8 cellular contexts compared by ENCODE assay signal in genomic region chr9:120869360-120869687, GRCh38. TPM values are rescaled to one million over a fixed set of nuclear protein-coding genes. Genes with fewer than 3 reads are reported as not detected.
A peak's percentile ranks its signal among the peaks of the same experiment; 100 is the strongest.
DNase-seq lines count a peak whose midpoint lies in the region; ATAC-seq and TF ChIP-seq lines count a peak whose summit lies in the region.

No MANE protein-coding gene starts in this region.

- peaks cover 3 to 70% (median 5%) of the 10 kb centered on the region in 3 donors for H3K36me3 Mint-ChIP-seq in CD8-positive, alpha-beta memory T cell

- TF ChIP-seq POLR2A in esophagus muscularis mucosa (IDR thresholded peaks at IDR 0.05; ENCODE audit: low read depth) (no peak), ovary (IDR thresholded peaks at IDR 0.05) (no peak)

- no peaks in the 10 kb centered on the region for H3K9me3 Mint-ChIP-seq in CD8-positive, alpha-beta memory T cell

- TF ChIP-seq EP300 in esophagus muscularis mucosa (IDR thresholded peaks at IDR 0.05) (no peak), ovary (IDR thresholded peaks at IDR 0.05) (no peak)

- H3K9me3 ChIP-seq in CD8-positive, alpha-beta memory T cell (ENCODE audit: low read length), result no peaks in the 10 kb centered on the region
- H3K9me3 ChIP-seq in SJCRH30 (replicated peaks) (no peaks in the 10 kb centered on the region), esophagus muscularis mucosa (no peaks in the 10 kb centered on the region), ovary (no peaks in the 10 kb centered on the region)

- H3K4me1 ChIP-seq in CD8-positive, alpha-beta memory T cell (ENCODE audit: insufficient read depth, low read length), result peaks cover 15% of the 10 kb centered on the region
- H3K4me1 ChIP-seq in SJCRH30, result no peaks in the 10 kb centered on the region
- peaks cover 6 to 25% (median 21%) of the 10 kb centered on the region in 4 donors for H3K4me1 ChIP-seq in esophagus muscularis mucosa
- peaks cover 6% of the 10 kb centered on the region for H3K4me1 ChIP-seq in ovary (ENCODE audit: insufficient read depth)

- POLR2A ChIA-PET in CD8-positive, alpha-beta memory T cell (lab: Charles Lee), result interaction anchor here (0.6 to 4.7 kb wide), 9 partner anchors 15 to 222 kb away, joined by 3 to 37 read pairs (median 4); no protein-coding TSS in a partner anchor

- peaks cover 0 to 2% of the 10 kb centered on the region in 2 donors for H3K27me3 Mint-ChIP-seq in CD8-positive, alpha-beta memory T cell

- intact Hi-C loops in esophagus muscularis mucosa (cut with DNase I) (loop anchor here (2.0 to 5.0 kb wide), 2 partner anchors 67 to 203 kb away; partner anchors contain the start of gene CNTRL), ovary (cut with DNase I) (loop anchor here in 1 of 4 donors (2.0 to 5.0 kb wide), 2 partner anchors 67 to 208 kb away; no protein-coding TSS in a partner anchor)

- H3K36me3 ChIP-seq in CD8-positive, alpha-beta memory T cell (ENCODE audit: insufficient read depth, low read length), result peaks cover 43% of the 10 kb centered on the region
- peaks cover 19% of the 10 kb centered on the region for H3K36me3 ChIP-seq in SJCRH30
- H3K36me3 ChIP-seq in esophagus muscularis mucosa, result peaks cover 16 to 63% (median 43%) of the 10 kb centered on the region in 4 donors
- no peaks in the 10 kb centered on the region for H3K36me3 ChIP-seq in ovary

- CTCF ChIA-PET in CD8-positive, alpha-beta memory T cell (lab: Charles Lee), result interaction anchor here (0.8 to 19.5 kb wide), 26 partner anchors 9 to 302 kb away, joined by 3 to 363 read pairs (median 5); partner anchors contain the start of genes PSMD5 and TRAF1

- H3K4me3 Mint-ChIP-seq in CD8-positive, alpha-beta memory T cell, result peak overlapping the region; percentile 92 to 98 (median 93)

- H3K27ac Mint-ChIP-seq in CD8-positive, alpha-beta memory T cell, result peak overlapping the region; percentile 94 to 98 (median 96)

- peaks cover 15 to 48% (median 21%) of the 10 kb centered on the region in 3 donors for H3K4me1 Mint-ChIP-seq in CD8-positive, alpha-beta memory T cell

- H3K27ac ChIP-seq in CD8-positive, alpha-beta memory T cell (ENCODE audit: low read depth, low read length), result peak overlapping the region; percentile 88
- no peak overlapping the region for H3K27ac ChIP-seq in SJCRH30
- H3K27ac ChIP-seq in esophagus muscularis mucosa (replicated peaks in 1 of 4), result peak overlapping the region; percentile 91 to 93 (median 92)
- H3K27ac ChIP-seq in ovary, result peak overlapping the region; percentile 54 to 82

- no peaks in the 10 kb centered on the region for H3K27me3 ChIP-seq in CD8-positive, alpha-beta memory T cell (ENCODE audit: insufficient read depth, low read length, poor library complexity, severe bottlenecking)
- H3K27me3 ChIP-seq in SJCRH30, result no peaks in the 10 kb centered on the region
- H3K27me3 ChIP-seq in esophagus muscularis mucosa, result no peaks in the 10 kb centered on the region
- no peaks in the 10 kb centered on the region for H3K27me3 ChIP-seq in ovary

- TF ChIP-seq CTCF in esophagus muscularis mucosa (IDR thresholded peaks at IDR 0.05) (no peak), ovary (IDR thresholded peaks at IDR 0.05) (no peak)

- H3K4me3 ChIP-seq in CD8-positive, alpha-beta memory T cell (ENCODE audit: low read length), result peak overlapping the region; percentile 67
- peak overlapping the region; percentile 33 for H3K4me3 ChIP-seq in SJCRH30
- H3K4me3 ChIP-seq in esophagus muscularis mucosa, result peak overlapping the region; percentile 55 to 77 (median 64)
- peak overlapping the region; percentile 41 for H3K4me3 ChIP-seq in ovary

- DNase-seq in CD8-positive, alpha-beta memory T cell, result no peak
- no peak for DNase-seq in SJCRH30
- DNase-seq in esophagus muscularis mucosa (ENCODE audit: extremely low spot score), result no peak
- no peak for DNase-seq in ovary
- DNase-seq in inferior parietal cortex (ENCODE audit: extremely low spot score), result no peak
- no peak for DNase-seq in ecto neural progenitor cell (ENCODE audit: low spot score)

- ATAC-seq in HG03108 (IDR thresholded peaks at IDR 0.05; ENCODE audit: unreplicated experiment), result no peak
- no peak for ATAC-seq in GM21367 (IDR thresholded peaks at IDR 0.05; ENCODE audit: unreplicated experiment)

- 25% methylated on average over 10 of the region's 10 CpGs for WGBS in esophagus muscularis mucosa
- 17 to 27% (median 20%) methylated on average over 10 of the region's 10 CpGs for WGBS in ovary, 3 donors

RNA-seq across cellular contexts. Expression of gene PHF19, which starts 7.7 kb away (rescaled TPM):
- 100 to 1,000 TPM; 206 to 214 TPM for total RNA-seq in CD8-positive, alpha-beta memory T cell
- polyA plus RNA-seq in CD8-positive, alpha-beta memory T cell, result 8.3 TPM
- 20.2 and 24.1 TPM in 2 replicates for total RNA-seq in SJCRH30 (2014; rRNA removed; shearing (Covaris generic))
- total RNA-seq in esophagus muscularis mucosa (10 to 100 TPM; 36.4 to 57.7 (median 47.8) TPM), ovary (10 to 100 TPM; 16.8 to 56.0 (median 42.8) TPM)
- polyA plus RNA-seq in ovary, result 10 to 100 TPM; 24.1 to 26.6 TPM

RNA-seq across cellular contexts. Expression of gene PSMD5, which starts 26.6 kb away (rescaled TPM):
- 10 to 100 TPM; 60.9 to 63.7 TPM for total RNA-seq in CD8-positive, alpha-beta memory T cell
- polyA plus RNA-seq in CD8-positive, alpha-beta memory T cell, result 21.1 TPM
- 49.0 and 54.1 TPM in 2 replicates for total RNA-seq in SJCRH30 (2014; rRNA removed; shearing (Covaris generic))
- total RNA-seq in esophagus muscularis mucosa (10 to 100 TPM; 22.0 to 30.7 (median 25.8) TPM), ovary (10 to 100 TPM; 22.4 to 49.2 (median 39.5) TPM)
- 10 to 100 TPM; 13.4 to 36.9 TPM for polyA plus RNA-seq in ovary

RNA-seq across cellular contexts. Expression of gene TRAF1, which starts 57.3 kb away (rescaled TPM):
- 100 to 1,000 TPM; 316 to 322 TPM for total RNA-seq in CD8-positive, alpha-beta memory T cell
- polyA plus RNA-seq in CD8-positive, alpha-beta memory T cell, result 12.1 TPM
- 0.25 and 0.26 TPM in 2 replicates for total RNA-seq in SJCRH30 (2014; rRNA removed; shearing (Covaris generic))
- 1 to 10 TPM; 4.0 to 7.4 (median 5.5) TPM for total RNA-seq in esophagus muscularis mucosa
- total RNA-seq in ovary, result 1 to 10 TPM; 4.1 to 9.4 (median 5.5) TPM
- 1 to 10 TPM; 4.4 to 6.2 TPM for polyA plus RNA-seq in ovary

Comparison
In these comparisons a context has a peak if more than half of its experiments do, and no peak if none do; other contexts are left out.
1. RNA of gene TRAF1, which starts 57.3 kb away (total RNA-seq): 316 to 322 TPM in CD8-positive, alpha-beta memory T cell; 4.0 to 7.4 TPM in esophagus muscularis mucosa, 4.1 to 9.4 TPM in ovary and 0.25 to 0.26 TPM in SJCRH30; every median in the first group is over 10 times any median in the second.
2. Peak in every context shown above with its lines, with median percentiles within 50 percentile points of each other: H3K4me3 ChIP-seq.